1 cellular context compared by ENCODE assay signal in the genomic region with DNA sequence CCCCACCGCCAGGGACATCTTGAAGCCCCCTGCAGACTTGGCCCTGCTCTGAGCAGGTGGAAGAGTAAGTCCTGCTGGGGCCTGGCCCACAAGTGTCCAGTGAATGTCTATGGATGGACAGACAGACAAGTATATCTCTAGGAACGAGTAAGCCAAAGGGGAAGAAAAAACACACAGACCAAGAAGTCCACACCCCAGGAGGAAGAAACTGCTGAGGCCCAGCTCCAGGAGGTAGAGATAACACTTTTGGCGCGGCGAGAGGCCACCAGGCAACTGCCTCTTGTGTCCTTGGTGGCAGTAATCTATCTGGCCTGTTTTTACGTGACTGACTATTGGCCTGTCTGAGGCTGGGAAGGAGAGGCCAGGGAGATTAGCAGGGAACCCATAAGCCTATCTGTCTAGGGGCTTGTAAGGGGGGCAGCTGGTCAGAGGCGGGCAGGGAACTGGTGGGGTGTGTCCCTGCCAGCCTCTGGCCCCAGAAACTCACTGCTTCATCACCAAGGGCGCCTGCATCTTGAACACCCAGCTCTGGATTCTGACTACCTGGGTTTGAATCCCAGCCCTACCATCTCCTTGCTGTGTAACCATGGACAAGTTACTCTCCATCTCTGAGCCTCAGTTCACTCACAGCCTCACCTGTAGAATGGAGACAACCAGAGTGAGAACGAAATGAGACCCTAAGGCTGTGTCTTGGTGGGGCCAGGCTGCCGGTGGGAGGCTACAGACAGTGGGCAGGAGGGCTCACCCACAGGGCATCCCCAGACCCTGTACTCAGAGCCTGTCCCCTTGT.
TF ChIP-seq lines count a peak whose summit lies in the region.

No MANE protein-coding gene starts in this region.

TF ChIP-seq in K562, 482 proteins besides CTCF, POLR2A, EP300 and RAD21 (continued from another document and continues in another):
- TF ChIP-seq CREBBP (IDR thresholded peaks at IDR 0.05; ENCODE audit: low read depth, low read length) (no peak), FOSL1 (tag; conservative IDR thresholded peaks at IDR 0.05) (0 out of 2 replicates have a peak, but pooled peaks have one; percentile 25), ZNF431 (CRISPR knock-in tag; IDR thresholded peaks at IDR 0.05) (0 out of 2 replicates have a peak, but pooled peaks have one; percentile 14), PML (IDR thresholded peaks at IDR 0.05; ENCODE audit: low read length) (no peak), SRSF7 (optimal IDR thresholded peaks at IDR 0.05; ENCODE audit: low read depth, low read length) (no peak), MTF1 (CRISPR knock-in tag; IDR thresholded peaks at IDR 0.05; ENCODE audit: borderline replicate concordance) (0 out of 2 replicates have a peak, but pooled peaks have one; percentile 20), SUPT5H (IDR thresholded peaks at IDR 0.05) (0 out of 2 replicates have a peak, but pooled peaks have one; percentile 30), MYC (IDR thresholded peaks at IDR 0.05; ENCODE audit: low read depth, low read length) (peak; percentile 56; the same call in 1 of the 2 replicates), MYC (CRISPR knock-in tag; IDR thresholded peaks at IDR 0.05; ENCODE audit: borderline replicate concordance, low read depth) (0 out of 2 replicates have a peak, but pooled peaks have one; percentile 6), MAFF (IDR thresholded peaks at IDR 0.05; ENCODE audit: low read length) (no peak), ZNF197 (CRISPR knock-in tag; IDR thresholded peaks at IDR 0.05; ENCODE audit: low read depth) (no peak), RFX7 (CRISPR knock-in tag; IDR thresholded peaks at IDR 0.05) (0 out of 2 replicates have a peak, but pooled peaks have one; percentile 34), ZNF644 (tag; IDR thresholded peaks at IDR 0.05; ENCODE audit: low read depth) (no peak), HSF4 (CRISPR knock-in tag; IDR thresholded peaks at IDR 0.05; ENCODE audit: borderline replicate concordance) (no peak), ZNF311 (CRISPR knock-in tag; IDR thresholded peaks at IDR 0.05) (peak; percentile 20; the same call in 1 of the 2 replicates), NEUROD1 (IDR thresholded peaks at IDR 0.05; ENCODE audit: borderline replicate concordance, low read depth, low read length, partially characterized antibody) (peak; percentile 26), JUND (IDR thresholded peaks at IDR 0.05; ENCODE audit: borderline replicate concordance, low read depth, low read length) (peak; percentile 54; the same call in 1 of the 2 replicates), JUND (tag; IDR thresholded peaks at IDR 0.05; ENCODE audit: borderline replicate concordance, low read depth, low read length) (peak; percentile 75; the same call in 2 of the 3 replicates), ZNF316 (IDR thresholded peaks at IDR 0.05) (no peak), U2AF1 (optimal IDR thresholded peaks at IDR 0.05; ENCODE audit: low read depth, low read length) (no peak), HDAC1 (IDR thresholded peaks at IDR 0.05) (0 out of 4 replicates have a peak, but pooled peaks of 1 of the 2 experiments have one; percentile 10), CREM (IDR thresholded peaks at IDR 0.05; ENCODE audit: low read depth) (peak; percentile 38; the same call in 1 of the 2 replicates), DIDO1 (tag; IDR thresholded peaks at IDR 0.05; ENCODE audit: low read depth) (no peak)
- TF ChIP-seq, protein P1, sequence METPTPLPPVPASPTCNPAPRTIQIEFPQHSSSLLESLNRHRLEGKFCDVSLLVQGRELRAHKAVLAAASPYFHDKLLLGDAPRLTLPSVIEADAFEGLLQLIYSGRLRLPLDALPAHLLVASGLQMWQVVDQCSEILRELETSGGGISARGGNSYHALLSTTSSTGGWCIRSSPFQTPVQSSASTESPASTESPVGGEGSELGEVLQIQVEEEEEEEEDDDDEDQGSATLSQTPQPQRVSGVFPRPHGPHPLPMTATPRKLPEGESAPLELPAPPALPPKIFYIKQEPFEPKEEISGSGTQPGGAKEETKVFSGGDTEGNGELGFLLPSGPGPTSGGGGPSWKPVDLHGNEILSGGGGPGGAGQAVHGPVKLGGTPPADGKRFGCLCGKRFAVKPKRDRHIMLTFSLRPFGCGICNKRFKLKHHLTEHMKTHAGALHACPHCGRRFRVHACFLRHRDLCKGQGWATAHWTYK (CRISPR knock-in tag; IDR thresholded peaks at IDR 0.05), result peak; percentile 68; the same call in 1 of the 2 replicates
- TF ChIP-seq, protein P2, sequence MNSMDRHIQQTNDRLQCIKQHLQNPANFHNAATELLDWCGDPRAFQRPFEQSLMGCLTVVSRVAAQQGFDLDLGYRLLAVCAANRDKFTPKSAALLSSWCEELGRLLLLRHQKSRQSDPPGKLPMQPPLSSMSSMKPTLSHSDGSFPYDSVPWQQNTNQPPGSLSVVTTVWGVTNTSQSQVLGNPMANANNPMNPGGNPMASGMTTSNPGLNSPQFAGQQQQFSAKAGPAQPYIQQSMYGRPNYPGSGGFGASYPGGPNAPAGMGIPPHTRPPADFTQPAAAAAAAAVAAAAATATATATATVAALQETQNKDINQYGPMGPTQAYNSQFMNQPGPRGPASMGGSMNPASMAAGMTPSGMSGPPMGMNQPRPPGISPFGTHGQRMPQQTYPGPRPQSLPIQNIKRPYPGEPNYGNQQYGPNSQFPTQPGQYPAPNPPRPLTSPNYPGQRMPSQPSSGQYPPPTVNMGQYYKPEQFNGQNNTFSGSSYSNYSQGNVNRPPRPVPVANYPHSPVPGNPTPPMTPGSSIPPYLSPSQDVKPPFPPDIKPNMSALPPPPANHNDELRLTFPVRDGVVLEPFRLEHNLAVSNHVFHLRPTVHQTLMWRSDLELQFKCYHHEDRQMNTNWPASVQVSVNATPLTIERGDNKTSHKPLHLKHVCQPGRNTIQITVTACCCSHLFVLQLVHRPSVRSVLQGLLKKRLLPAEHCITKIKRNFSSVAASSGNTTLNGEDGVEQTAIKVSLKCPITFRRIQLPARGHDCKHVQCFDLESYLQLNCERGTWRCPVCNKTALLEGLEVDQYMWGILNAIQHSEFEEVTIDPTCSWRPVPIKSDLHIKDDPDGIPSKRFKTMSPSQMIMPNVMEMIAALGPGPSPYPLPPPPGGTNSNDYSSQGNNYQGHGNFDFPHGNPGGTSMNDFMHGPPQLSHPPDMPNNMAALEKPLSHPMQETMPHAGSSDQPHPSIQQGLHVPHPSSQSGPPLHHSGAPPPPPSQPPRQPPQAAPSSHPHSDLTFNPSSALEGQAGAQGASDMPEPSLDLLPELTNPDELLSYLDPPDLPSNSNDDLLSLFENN (IDR thresholded peaks at IDR 0.05; ENCODE audit: low read depth in 2 of 2, low read length in 2 of 2), result peak in 1 of 2 experiments; percentile 55; a peak in 1 of 4 replicates
- TF ChIP-seq, protein P3, sequence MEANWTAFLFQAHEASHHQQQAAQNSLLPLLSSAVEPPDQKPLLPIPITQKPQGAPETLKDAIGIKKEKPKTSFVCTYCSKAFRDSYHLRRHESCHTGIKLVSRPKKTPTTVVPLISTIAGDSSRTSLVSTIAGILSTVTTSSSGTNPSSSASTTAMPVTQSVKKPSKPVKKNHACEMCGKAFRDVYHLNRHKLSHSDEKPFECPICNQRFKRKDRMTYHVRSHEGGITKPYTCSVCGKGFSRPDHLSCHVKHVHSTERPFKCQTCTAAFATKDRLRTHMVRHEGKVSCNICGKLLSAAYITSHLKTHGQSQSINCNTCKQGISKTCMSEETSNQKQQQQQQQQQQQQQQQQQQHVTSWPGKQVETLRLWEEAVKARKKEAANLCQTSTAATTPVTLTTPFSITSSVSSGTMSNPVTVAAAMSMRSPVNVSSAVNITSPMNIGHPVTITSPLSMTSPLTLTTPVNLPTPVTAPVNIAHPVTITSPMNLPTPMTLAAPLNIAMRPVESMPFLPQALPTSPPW (CRISPR knock-in tag; IDR thresholded peaks at IDR 0.05), result peak; percentile 76
- TF ChIP-seq, protein P4, sequence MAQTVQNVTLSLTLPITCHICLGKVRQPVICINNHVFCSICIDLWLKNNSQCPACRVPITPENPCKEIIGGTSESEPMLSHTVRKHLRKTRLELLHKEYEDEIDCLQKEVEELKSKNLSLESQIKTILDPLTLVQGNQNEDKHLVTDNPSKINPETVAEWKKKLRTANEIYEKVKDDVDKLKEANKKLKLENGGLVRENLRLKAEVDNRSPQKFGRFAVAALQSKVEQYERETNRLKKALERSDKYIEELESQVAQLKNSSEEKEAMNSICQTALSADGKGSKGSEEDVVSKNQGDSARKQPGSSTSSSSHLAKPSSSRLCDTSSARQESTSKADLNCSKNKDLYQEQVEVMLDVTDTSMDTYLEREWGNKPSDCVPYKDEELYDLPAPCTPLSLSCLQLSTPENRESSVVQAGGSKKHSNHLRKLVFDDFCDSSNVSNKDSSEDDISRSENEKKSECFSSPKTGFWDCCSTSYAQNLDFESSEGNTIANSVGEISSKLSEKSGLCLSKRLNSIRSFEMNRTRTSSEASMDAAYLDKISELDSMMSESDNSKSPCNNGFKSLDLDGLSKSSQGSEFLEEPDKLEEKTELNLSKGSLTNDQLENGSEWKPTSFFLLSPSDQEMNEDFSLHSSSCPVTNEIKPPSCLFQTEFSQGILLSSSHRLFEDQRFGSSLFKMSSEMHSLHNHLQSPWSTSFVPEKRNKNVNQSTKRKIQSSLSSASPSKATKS (CRISPR knock-in tag; IDR thresholded peaks at IDR 0.05), result no peak
- TF ChIP-seq, protein P5, sequence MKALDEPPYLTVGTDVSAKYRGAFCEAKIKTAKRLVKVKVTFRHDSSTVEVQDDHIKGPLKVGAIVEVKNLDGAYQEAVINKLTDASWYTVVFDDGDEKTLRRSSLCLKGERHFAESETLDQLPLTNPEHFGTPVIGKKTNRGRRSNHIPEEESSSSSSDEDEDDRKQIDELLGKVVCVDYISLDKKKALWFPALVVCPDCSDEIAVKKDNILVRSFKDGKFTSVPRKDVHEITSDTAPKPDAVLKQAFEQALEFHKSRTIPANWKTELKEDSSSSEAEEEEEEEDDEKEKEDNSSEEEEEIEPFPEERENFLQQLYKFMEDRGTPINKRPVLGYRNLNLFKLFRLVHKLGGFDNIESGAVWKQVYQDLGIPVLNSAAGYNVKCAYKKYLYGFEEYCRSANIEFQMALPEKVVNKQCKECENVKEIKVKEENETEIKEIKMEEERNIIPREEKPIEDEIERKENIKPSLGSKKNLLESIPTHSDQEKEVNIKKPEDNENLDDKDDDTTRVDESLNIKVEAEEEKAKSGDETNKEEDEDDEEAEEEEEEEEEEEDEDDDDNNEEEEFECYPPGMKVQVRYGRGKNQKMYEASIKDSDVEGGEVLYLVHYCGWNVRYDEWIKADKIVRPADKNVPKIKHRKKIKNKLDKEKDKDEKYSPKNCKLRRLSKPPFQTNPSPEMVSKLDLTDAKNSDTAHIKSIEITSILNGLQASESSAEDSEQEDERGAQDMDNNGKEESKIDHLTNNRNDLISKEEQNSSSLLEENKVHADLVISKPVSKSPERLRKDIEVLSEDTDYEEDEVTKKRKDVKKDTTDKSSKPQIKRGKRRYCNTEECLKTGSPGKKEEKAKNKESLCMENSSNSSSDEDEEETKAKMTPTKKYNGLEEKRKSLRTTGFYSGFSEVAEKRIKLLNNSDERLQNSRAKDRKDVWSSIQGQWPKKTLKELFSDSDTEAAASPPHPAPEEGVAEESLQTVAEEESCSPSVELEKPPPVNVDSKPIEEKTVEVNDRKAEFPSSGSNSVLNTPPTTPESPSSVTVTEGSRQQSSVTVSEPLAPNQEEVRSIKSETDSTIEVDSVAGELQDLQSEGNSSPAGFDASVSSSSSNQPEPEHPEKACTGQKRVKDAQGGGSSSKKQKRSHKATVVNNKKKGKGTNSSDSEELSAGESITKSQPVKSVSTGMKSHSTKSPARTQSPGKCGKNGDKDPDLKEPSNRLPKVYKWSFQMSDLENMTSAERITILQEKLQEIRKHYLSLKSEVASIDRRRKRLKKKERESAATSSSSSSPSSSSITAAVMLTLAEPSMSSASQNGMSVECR (CRISPR knock-in tag; IDR thresholded peaks at IDR 0.05), result no peak
- TF ChIP-seq, protein P6, sequence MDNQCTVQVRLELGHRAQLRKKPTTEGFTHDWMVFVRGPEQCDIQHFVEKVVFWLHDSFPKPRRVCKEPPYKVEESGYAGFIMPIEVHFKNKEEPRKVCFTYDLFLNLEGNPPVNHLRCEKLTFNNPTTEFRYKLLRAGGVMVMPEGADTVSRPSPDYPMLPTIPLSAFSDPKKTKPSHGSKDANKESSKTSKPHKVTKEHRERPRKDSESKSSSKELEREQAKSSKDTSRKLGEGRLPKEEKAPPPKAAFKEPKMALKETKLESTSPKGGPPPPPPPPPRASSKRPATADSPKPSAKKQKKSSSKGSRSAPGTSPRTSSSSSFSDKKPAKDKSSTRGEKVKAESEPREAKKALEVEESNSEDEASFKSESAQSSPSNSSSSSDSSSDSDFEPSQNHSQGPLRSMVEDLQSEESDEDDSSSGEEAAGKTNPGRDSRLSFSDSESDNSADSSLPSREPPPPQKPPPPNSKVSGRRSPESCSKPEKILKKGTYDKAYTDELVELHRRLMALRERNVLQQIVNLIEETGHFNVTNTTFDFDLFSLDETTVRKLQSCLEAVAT (IDR thresholded peaks at IDR 0.05), result no peak
- TF ChIP-seq, protein P7, sequence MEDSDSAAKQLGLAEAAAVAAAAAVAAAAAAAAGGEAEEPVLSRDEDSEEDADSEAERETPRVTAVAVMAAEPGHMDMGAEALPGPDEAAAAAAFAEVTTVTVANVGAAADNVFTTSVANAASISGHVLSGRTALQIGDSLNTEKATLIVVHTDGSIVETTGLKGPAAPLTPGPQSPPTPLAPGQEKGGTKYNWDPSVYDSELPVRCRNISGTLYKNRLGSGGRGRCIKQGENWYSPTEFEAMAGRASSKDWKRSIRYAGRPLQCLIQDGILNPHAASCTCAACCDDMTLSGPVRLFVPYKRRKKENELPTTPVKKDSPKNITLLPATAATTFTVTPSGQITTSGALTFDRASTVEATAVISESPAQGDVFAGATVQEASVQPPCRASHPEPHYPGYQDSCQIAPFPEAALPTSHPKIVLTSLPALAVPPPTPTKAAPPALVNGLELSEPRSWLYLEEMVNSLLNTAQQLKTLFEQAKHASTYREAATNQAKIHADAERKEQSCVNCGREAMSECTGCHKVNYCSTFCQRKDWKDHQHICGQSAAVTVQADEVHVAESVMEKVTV (CRISPR knock-in tag; IDR thresholded peaks at IDR 0.05), result no peak
- TF ChIP-seq, protein P8, sequence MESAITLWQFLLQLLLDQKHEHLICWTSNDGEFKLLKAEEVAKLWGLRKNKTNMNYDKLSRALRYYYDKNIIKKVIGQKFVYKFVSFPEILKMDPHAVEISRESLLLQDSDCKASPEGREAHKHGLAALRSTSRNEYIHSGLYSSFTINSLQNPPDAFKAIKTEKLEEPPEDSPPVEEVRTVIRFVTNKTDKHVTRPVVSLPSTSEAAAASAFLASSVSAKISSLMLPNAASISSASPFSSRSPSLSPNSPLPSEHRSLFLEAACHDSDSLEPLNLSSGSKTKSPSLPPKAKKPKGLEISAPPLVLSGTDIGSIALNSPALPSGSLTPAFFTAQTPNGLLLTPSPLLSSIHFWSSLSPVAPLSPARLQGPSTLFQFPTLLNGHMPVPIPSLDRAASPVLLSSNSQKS (CRISPR knock-in tag; IDR thresholded peaks at IDR 0.05), result no peak
- TF ChIP-seq, protein P9, sequence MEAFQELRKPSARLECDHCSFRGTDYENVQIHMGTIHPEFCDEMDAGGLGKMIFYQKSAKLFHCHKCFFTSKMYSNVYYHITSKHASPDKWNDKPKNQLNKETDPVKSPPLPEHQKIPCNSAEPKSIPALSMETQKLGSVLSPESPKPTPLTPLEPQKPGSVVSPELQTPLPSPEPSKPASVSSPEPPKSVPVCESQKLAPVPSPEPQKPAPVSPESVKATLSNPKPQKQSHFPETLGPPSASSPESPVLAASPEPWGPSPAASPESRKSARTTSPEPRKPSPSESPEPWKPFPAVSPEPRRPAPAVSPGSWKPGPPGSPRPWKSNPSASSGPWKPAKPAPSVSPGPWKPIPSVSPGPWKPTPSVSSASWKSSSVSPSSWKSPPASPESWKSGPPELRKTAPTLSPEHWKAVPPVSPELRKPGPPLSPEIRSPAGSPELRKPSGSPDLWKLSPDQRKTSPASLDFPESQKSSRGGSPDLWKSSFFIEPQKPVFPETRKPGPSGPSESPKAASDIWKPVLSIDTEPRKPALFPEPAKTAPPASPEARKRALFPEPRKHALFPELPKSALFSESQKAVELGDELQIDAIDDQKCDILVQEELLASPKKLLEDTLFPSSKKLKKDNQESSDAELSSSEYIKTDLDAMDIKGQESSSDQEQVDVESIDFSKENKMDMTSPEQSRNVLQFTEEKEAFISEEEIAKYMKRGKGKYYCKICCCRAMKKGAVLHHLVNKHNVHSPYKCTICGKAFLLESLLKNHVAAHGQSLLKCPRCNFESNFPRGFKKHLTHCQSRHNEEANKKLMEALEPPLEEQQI (IDR thresholded peaks at IDR 0.05), result no peak
